Comparison of ENCODE assay signal across 30 cellular contexts in genomic region chr5:68356623-68357022, GRCh38.
"Had no signal": no experiment of that assay in that cellular context is flagged by ENCODE, and none has a peak within 500 bp of the region (broad histone marks: within the 10 kb centered on the region; RNA-seq: fewer than 3 reads in every experiment).

No MANE protein-coding gene starts in this region.

- H3K9me3 ChIP-seq: gastrocnemius medialis had no signal

- H3K36me3 ChIP-seq: brain microvascular endothelial cell, gastrocnemius medialis, WERI-Rb-1 had no signal

- H3K27ac ChIP-seq: brain microvascular endothelial cell, coronary artery, dorsolateral prefrontal cortex, foreskin keratinocyte, gastrocnemius medialis, WERI-Rb-1 had no signal

- H3K27me3 ChIP-seq: brain microvascular endothelial cell, dorsolateral prefrontal cortex, foreskin keratinocyte, gastrocnemius medialis had no signal

- H3K4me3 ChIP-seq: coronary artery, dorsolateral prefrontal cortex, gastrocnemius medialis had no signal

- H3K9me3 Mint-ChIP-seq: activated B cell treated with CpG ODN at 0.5 μM for 24 hours; activated CD8-positive, alpha-beta T cell treated with anti-CD3 and anti-CD28 coated beads for 36 hours; activated T-cell treated with anti-CD3 and anti-CD28 coated beads, Interleukin-2, amount 50 U/mL, for 4 hours; activated T-helper 17 cell treated with anti-CD3 and anti-CD28 coated beads, Interleukin-2, amount 50 U/mL, for 72 hours; central memory CD8-positive, alpha-beta T cell; dendritic cell treated with granulocyte-macrophage colony-stimulating factor and Interleukin-4, amounts not matched to agents 40 ng/mL and 50 ng/mL, for 4 days; endodermal cell; T-helper 2 cell treated with Interferon-gamma antibody and Interleukin-4, amounts not matched to agents 5 μg/mL and 100 μg/mL, for 36 hours had no signal

- H3K36me3 Mint-ChIP-seq: activated naive CD8-positive, alpha-beta T cell had no signal

- H3K4me1 ChIP-seq: gastrocnemius medialis had no signal

- DNase-seq: activated B cell treated with CpG ODN at 0.5 μM for 24 hours; activated CD4-positive, alpha-beta T cell treated with anti-CD3 and anti-CD28 coated beads for 48 hours; activated CD4-positive, alpha-beta T cell treated with anti-CD3 and anti-CD28 coated beads, Interleukin-2, amount 50 U/mL, for 1 hour; activated CD4-positive, alpha-beta T cell treated with anti-CD3 and anti-CD28 coated beads, Interleukin-2, amount 50 U/mL, for 48 hours; activated CD8-positive, alpha-beta memory T cell treated with anti-CD3 and anti-CD28 coated beads for 24 hours; activated CD8-positive, alpha-beta T cell treated with anti-CD3 and anti-CD28 coated beads for 36 hours; activated effector memory CD4-positive, alpha-beta T cell treated with Interleukin-2 at 50 U/mL for 16 hours; activated gamma-delta T cell treated with Interleukin-2 at 50 U/mL for 16 hours; activated naive CD4-positive, alpha-beta T cell treated with anti-CD3 and anti-CD28 coated beads, Interleukin-2, amount 50 U/mL, for 16 hours; activated naive CD4-positive, alpha-beta T cell treated with Interleukin-2 at 50 U/mL for 16 hours; activated T-cell treated with anti-CD3 and anti-CD28 coated beads, Interleukin-2, amount 50 U/mL, for 4 hours; amniotic stem cell; anterior cingulate cortex; brain microvascular endothelial cell; dorsolateral prefrontal cortex; effector memory CD4-positive, alpha-beta T cell; endodermal cell; foreskin keratinocyte; gastrocnemius medialis; head of caudate nucleus; T-helper 1 cell; T-helper 17 cell; T1000; WERI-Rb-1 had no signal

- H3K27ac Mint-ChIP-seq: activated B cell treated with CpG ODN at 0.5 μM for 24 hours; activated CD8-positive, alpha-beta T cell treated with anti-CD3 and anti-CD28 coated beads for 36 hours; activated naive CD8-positive, alpha-beta T cell; activated T-helper 17 cell treated with anti-CD3 and anti-CD28 coated beads, Interleukin-2, amount 50 U/mL, for 72 hours; dendritic cell treated with granulocyte-macrophage colony-stimulating factor and Interleukin-4, amounts not matched to agents 40 ng/mL and 50 ng/mL, for 4 days; endodermal cell; T-helper 17 cell; T-helper 2 cell treated with Interferon-gamma antibody and Interleukin-4, amounts not matched to agents 5 μg/mL and 100 μg/mL, for 36 hours had no signal

- H3K4me3 Mint-ChIP-seq: activated B cell treated with CpG ODN at 0.5 μM for 24 hours; activated CD8-positive, alpha-beta T cell treated with anti-CD3 and anti-CD28 coated beads for 36 hours; activated naive CD8-positive, alpha-beta T cell; activated T-cell treated with anti-CD3 and anti-CD28 coated beads, Interleukin-2, amount 50 U/mL, for 4 hours; activated T-helper 17 cell treated with anti-CD3 and anti-CD28 coated beads, Interleukin-2, amount 50 U/mL, for 72 hours; central memory CD8-positive, alpha-beta T cell; dendritic cell treated with granulocyte-macrophage colony-stimulating factor and Interleukin-4, amounts not matched to agents 40 ng/mL and 50 ng/mL, for 4 days; endodermal cell; T-helper 17 cell; T-helper 2 cell treated with Interferon-gamma antibody and Interleukin-4, amounts not matched to agents 5 μg/mL and 100 μg/mL, for 36 hours had no signal

- H3K27me3 Mint-ChIP-seq: activated CD8-positive, alpha-beta T cell treated with anti-CD3 and anti-CD28 coated beads for 36 hours; activated naive CD8-positive, alpha-beta T cell; activated T-helper 17 cell treated with anti-CD3 and anti-CD28 coated beads, Interleukin-2, amount 50 U/mL, for 72 hours; central memory CD8-positive, alpha-beta T cell had no signal

- H3K4me1 Mint-ChIP-seq: activated B cell treated with CpG ODN at 0.5 μM for 24 hours; activated T-helper 17 cell treated with anti-CD3 and anti-CD28 coated beads, Interleukin-2, amount 50 U/mL, for 72 hours; central memory CD8-positive, alpha-beta T cell had no signal
